ENCODE assay signal across 31 cellular contexts in the genomic region with DNA sequence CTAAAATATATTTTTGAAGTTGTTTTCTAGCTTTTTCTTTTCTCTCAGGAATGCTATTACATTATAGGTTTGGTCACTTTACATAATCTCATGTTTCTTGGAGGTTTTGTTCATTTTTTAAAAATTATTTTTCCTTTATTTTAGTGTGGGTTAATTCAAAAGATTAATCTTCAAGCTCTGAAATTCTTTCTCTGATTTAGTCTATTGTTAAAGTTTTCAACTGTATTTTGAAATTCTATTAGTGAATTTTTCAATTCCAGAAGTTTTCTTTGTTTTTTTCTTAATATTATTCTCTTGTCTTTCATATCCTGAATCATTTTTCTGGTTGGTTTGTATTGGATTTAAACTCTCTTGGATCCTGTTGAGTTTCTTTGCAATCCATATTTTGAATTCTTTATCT.
"Had no signal": no experiment of that assay in that cellular context is flagged by ENCODE, and none has a peak within 500 bp of the region (broad histone marks: within the 10 kb centered on the region; RNA-seq: fewer than 3 reads in every experiment).

No MANE protein-coding gene starts in this region.

- H3K4me3 ChIP-seq: ascending aorta, breast epithelium, cardiac muscle cell, coronary artery, dorsolateral prefrontal cortex had no signal

- FAIRE-seq: frontal cortex had no signal

- H3K36me3 ChIP-seq: ascending aorta, breast epithelium, cardiac muscle cell had no signal

- H3K27me3 Mint-ChIP-seq: brain; dendritic cell treated with granulocyte-macrophage colony-stimulating factor and Interleukin-4, amounts not matched to agents 40 ng/mL and 50 ng/mL, for 4 days had no signal

- H3K27ac Mint-ChIP-seq: activated CD4-positive, alpha-beta memory T cell treated with anti-CD3 and anti-CD28 coated beads for 36 hours; activated CD4-positive, alpha-beta T cell treated with anti-CD3 and anti-CD28 coated beads for 36 hours; activated CD4-positive, alpha-beta T cell treated with anti-CD3 and anti-CD28 coated beads, Interleukin-2, amount 10 ng/mL, durations not matched to agents 24 days and 14 days; activated CD8-positive, alpha-beta memory T cell treated with anti-CD3 and anti-CD28 coated beads, Interleukin-2, amount 10 ng/mL, durations not matched to agents 7 days and 5 days; activated CD8-positive, alpha-beta T cell treated with anti-CD3 and anti-CD28 coated beads, Interleukin-2, amount 10 ng/mL, durations not matched to agents 7 days and 5 days; activated naive CD4-positive, alpha-beta T cell treated with anti-CD3 and anti-CD28 coated beads, Interleukin-2, amount 10 ng/mL, durations not matched to agents 7 days and 5 days; activated naive CD4-positive, alpha-beta T cell treated with anti-CD3 and anti-CD28 coated beads, Interleukin-2, amount 50 U/mL, for 72 hours; activated naive CD8-positive, alpha-beta T cell treated with anti-CD3 and anti-CD28 coated beads, Interleukin-2, amount 10 ng/mL, durations not matched to agents 7 days and 5 days; brain; dendritic cell treated with granulocyte-macrophage colony-stimulating factor and Interleukin-4, amounts not matched to agents 40 ng/mL and 50 ng/mL, for 4 days; endodermal cell had no signal

- ATAC-seq: activated CD8-positive, alpha-beta memory T cell treated with anti-CD3 and anti-CD28 coated beads, Interleukin-2, amount 10 ng/mL, durations not matched to agents 7 days and 5 days; activated CD8-positive, alpha-beta T cell treated with anti-CD3 and anti-CD28 coated beads, Interleukin-2, amount 10 ng/mL, durations not matched to agents 7 days and 5 days; esophagus mucosa had no signal

- H3K27ac ChIP-seq: ascending aorta, breast epithelium, cardiac muscle cell, coronary artery, dorsolateral prefrontal cortex had no signal

- H3K4me1 ChIP-seq: ascending aorta, breast epithelium had no signal

- H3K4me1 Mint-ChIP-seq: activated CD4-positive, alpha-beta T cell treated with anti-CD3 and anti-CD28 coated beads for 36 hours; activated CD4-positive, alpha-beta T cell treated with anti-CD3 and anti-CD28 coated beads, Interleukin-2, amount 10 ng/mL, durations not matched to agents 24 days and 14 days; activated CD8-positive, alpha-beta memory T cell treated with anti-CD3 and anti-CD28 coated beads, Interleukin-2, amount 10 ng/mL, durations not matched to agents 7 days and 5 days; activated naive CD4-positive, alpha-beta T cell treated with anti-CD3 and anti-CD28 coated beads, Interleukin-2, amount 10 ng/mL, durations not matched to agents 7 days and 5 days; activated naive CD8-positive, alpha-beta T cell treated with anti-CD3 and anti-CD28 coated beads, Interleukin-2, amount 10 ng/mL, durations not matched to agents 7 days and 5 days; brain; endodermal cell had no signal

- DNase-seq: activated CD4-positive, alpha-beta memory T cell treated with anti-CD3 and anti-CD28 coated beads for 36 hours; activated CD4-positive, alpha-beta T cell treated with anti-CD3 and anti-CD28 coated beads for 36 hours; activated CD4-positive, alpha-beta T cell treated with anti-CD3 and anti-CD28 coated beads, Interleukin-2, amount 10 ng/mL, durations not matched to agents 24 days and 14 days; activated CD4-positive, CD25-positive, alpha-beta regulatory T cell; activated CD4-positive, CD25-positive, alpha-beta regulatory T cell treated with anti-CD3 and anti-CD28 coated beads, Interleukin-2, amount 50 U/mL, for 72 hours; activated CD8-positive, alpha-beta memory T cell treated with anti-CD3 and anti-CD28 coated beads, Interleukin-2, amount 10 ng/mL, durations not matched to agents 7 days and 5 days; activated CD8-positive, alpha-beta memory T cell treated with anti-CD3 and anti-CD28 coated beads, Interleukin-2, amount 50 U/mL, for 4 hours; activated CD8-positive, alpha-beta T cell treated with anti-CD3 and anti-CD28 coated beads, Interleukin-2, amount 10 ng/mL, durations not matched to agents 7 days and 5 days; activated gamma-delta T cell; activated naive CD4-positive, alpha-beta T cell; activated naive CD4-positive, alpha-beta T cell treated with anti-CD3 and anti-CD28 coated beads, Interleukin-2, amount 10 ng/mL, durations not matched to agents 7 days and 5 days; activated naive CD8-positive, alpha-beta T cell treated with anti-CD3 and anti-CD28 coated beads, Interleukin-2, amount 10 ng/mL, durations not matched to agents 7 days and 5 days; activated T-cell treated with anti-CD3 and anti-CD28 coated beads, Interleukin-2, amount 50 U/mL, for 1 hour; activated T-cell treated with anti-CD3 and anti-CD28 coated beads, Interleukin-2, amount 50 U/mL, for 48 hours; central memory CD4-positive, alpha-beta T cell; cerebellar nuclear complex; dorsolateral prefrontal cortex; effector memory CD4-positive, alpha-beta T cell; head of caudate nucleus; hippocampal formation; T1000 had no signal

- H3K36me3 Mint-ChIP-seq: activated CD8-positive, alpha-beta memory T cell treated with anti-CD3 and anti-CD28 coated beads, Interleukin-2, amount 10 ng/mL, durations not matched to agents 7 days and 5 days; activated naive CD8-positive, alpha-beta T cell treated with anti-CD3 and anti-CD28 coated beads, Interleukin-2, amount 10 ng/mL, durations not matched to agents 7 days and 5 days; brain had no signal

- H3K27me3 ChIP-seq: ascending aorta, breast epithelium, cardiac muscle cell, dorsolateral prefrontal cortex had no signal

- H3K4me3 Mint-ChIP-seq: activated CD4-positive, alpha-beta memory T cell treated with anti-CD3 and anti-CD28 coated beads for 36 hours; activated CD4-positive, alpha-beta T cell treated with anti-CD3 and anti-CD28 coated beads for 36 hours; activated CD4-positive, alpha-beta T cell treated with anti-CD3 and anti-CD28 coated beads, Interleukin-2, amount 10 ng/mL, durations not matched to agents 24 days and 14 days; activated CD8-positive, alpha-beta memory T cell treated with anti-CD3 and anti-CD28 coated beads, Interleukin-2, amount 10 ng/mL, durations not matched to agents 7 days and 5 days; activated CD8-positive, alpha-beta T cell treated with anti-CD3 and anti-CD28 coated beads, Interleukin-2, amount 10 ng/mL, durations not matched to agents 7 days and 5 days; activated naive CD4-positive, alpha-beta T cell treated with anti-CD3 and anti-CD28 coated beads, Interleukin-2, amount 10 ng/mL, durations not matched to agents 7 days and 5 days; activated naive CD8-positive, alpha-beta T cell treated with anti-CD3 and anti-CD28 coated beads, Interleukin-2, amount 10 ng/mL, durations not matched to agents 7 days and 5 days; brain; dendritic cell treated with granulocyte-macrophage colony-stimulating factor and Interleukin-4, amounts not matched to agents 40 ng/mL and 50 ng/mL, for 4 days; endodermal cell had no signal
